Comparison of ENCODE assay signal across 26 cellular contexts in genomic region chr9:5430912-5431311, GRCh38. TPM values are rescaled to one million over a fixed set of nuclear protein-coding genes. Genes with fewer than 3 reads are reported as not detected.
A peak's percentile ranks its signal among the peaks of the same experiment; 100 is the strongest.
DNase-seq lines count a peak whose midpoint lies in the region; ATAC-seq and TF ChIP-seq lines count a peak whose summit lies in the region.
"Had no signal": no experiment of that assay in that cellular context is flagged by ENCODE, and none has a peak within 500 bp of the region (broad histone marks: within the 10 kb centered on the region; RNA-seq: fewer than 3 reads in every experiment).

No MANE protein-coding gene starts in this region.

- H3K79me2 ChIP-seq in OCI-LY7 (ENCODE audit: insufficient read depth, low read depth, low read length): no peaks in the 10 kb centered on the region
- H3K79me2 ChIP-seq: hepatocyte had no signal

- POLR2A ChIA-PET in OCI-LY7 (lab: Charles Lee): no interaction called here

- TF ChIP-seq EP300 in stomach (IDR thresholded peaks at IDR 0.05): no peak

- H3K27ac ChIP-seq in OCI-LY7 (ENCODE audit: low read depth, low read length, poor library complexity, severe bottlenecking) (no peak overlapping the region), layer of hippocampus (ENCODE audit: low read depth, low read length) (peak overlapping the region; percentile 88), stomach (no peak overlapping the region)
- H3K27ac ChIP-seq: BLaER1 treated with 17β-estradiol and CSF1 and Interleukin-3, amounts not matched to agents 10 nM and 100 nM; colonic mucosa; esophagus muscularis mucosa; gastroesophageal sphincter; hepatocyte; sigmoid colon; SJSA1; suprapubic skin had no signal

- no peaks in the 10 kb centered on the region for H3K9me2 ChIP-seq in OCI-LY7 (ENCODE audit: insufficient read depth, low read length)

- H4K20me1 ChIP-seq in OCI-LY7 (ENCODE audit: insufficient read depth, low read length): no peaks in the 10 kb centered on the region
- H4K20me1 ChIP-seq: BLaER1 treated with 17β-estradiol and CSF1 and Interleukin-3, amounts not matched to agents 10 nM and 100 nM had no signal

- no peak for TF ChIP-seq POLR2A in stomach (IDR thresholded peaks at IDR 0.05)

- H3K36me3 ChIP-seq in OCI-LY7 (ENCODE audit: insufficient read depth, low read length) (peaks cover 12% of the 10 kb centered on the region), stomach (peaks cover 0 to 63% (median 44%) of the 10 kb centered on the region in 4 donors)
- H3K36me3 ChIP-seq: colonic mucosa had no signal

- 52 to 64% (median 57%) methylated on average over 2 to 3 of the region's 3 CpGs for WGBS in stomach, 5 donors

- H3K9me3 ChIP-seq in OCI-LY7 (ENCODE audit: low read length): no peaks in the 10 kb centered on the region; the same call in 1 of the 2 replicates
- H3K9me3 ChIP-seq in stomach: peaks cover 0 to 8% (median 0%) of the 10 kb centered on the region in 4 donors
- H3K9me3 ChIP-seq: colonic mucosa, esophagus muscularis mucosa, gastroesophageal sphincter, sigmoid colon, SJSA1, suprapubic skin had no signal

- H3K4me3 ChIP-seq in OCI-LY7 (ENCODE audit: low read depth, low read length, poor library complexity, severe bottlenecking): no peak overlapping the region
- H3K4me3 ChIP-seq in cardiac fibroblast (replicated peaks in 1 of 2; ENCODE audit: low read depth in 2 of 2, low read length in 2 of 2): no peak overlapping the region
- no peak overlapping the region for H3K4me3 ChIP-seq in stomach
- H3K4me3 ChIP-seq: BLaER1 treated with 17β-estradiol and CSF1 and Interleukin-3, amounts not matched to agents 10 nM and 100 nM; colonic mucosa; esophagus muscularis mucosa; gastroesophageal sphincter; hepatocyte; sigmoid colon; SJSA1; suprapubic skin had no signal

- H3K27me3 ChIP-seq in layer of hippocampus (ENCODE audit: control insufficient read depth, insufficient read depth, low read length) (no peaks in the 10 kb centered on the region), stomach (no peaks in the 10 kb centered on the region)
- H3K27me3 ChIP-seq: BLaER1 treated with 17β-estradiol and CSF1 and Interleukin-3, amounts not matched to agents 10 nM and 100 nM; colonic mucosa; esophagus muscularis mucosa; gastroesophageal sphincter; hepatocyte; sigmoid colon; SJSA1; suprapubic skin had no signal

- TSS peak; percentile 39 for BruUV-seq in OCI-LY7 (replicated peaks; lab: Mats Ljungman, UMichigan)

- ATAC-seq in HG03097 (IDR thresholded peaks at IDR 0.05; ENCODE audit: low FRiP score, unreplicated experiment) (no peak), GM19452 (IDR thresholded peaks at IDR 0.05; ENCODE audit: unreplicated experiment) (no peak)
- ATAC-seq: effector memory CD8-positive, alpha-beta T cell; gastroesophageal sphincter; left cardiac atrium; stimulated activated memory B cell treated with anti-CD40 and anti-IgM and Interleukin-4, amounts not matched to agents 10 μg/mL and 1 μg/mL and 100 μg/mL, for 72 hours had no signal

- TF ChIP-seq CTCF in OCI-LY7 (conservative IDR thresholded peaks at IDR 0.05; ENCODE audit: low read length) (no peak), cardiac fibroblast (IDR thresholded peaks at IDR 0.05; ENCODE audit: low read depth, low read length) (peak; percentile 4), stomach (IDR thresholded peaks at IDR 0.05) (no peak)

- intact Hi-C loops in OCI-LY7 (cut with micrococcal nuclease; ENCODE audit: unreplicated experiment): no loop called here
- intact Hi-C loops in stomach (cut with DNase I; ENCODE audit: low total_unique reads): no loop called here

- H3K4me2 ChIP-seq in OCI-LY7 (ENCODE audit: low read length): no peak overlapping the region
- H3K4me2 ChIP-seq: BLaER1 treated with 17β-estradiol and CSF1 and Interleukin-3, amounts not matched to agents 10 nM and 100 nM; hepatocyte had no signal

- DNase-seq in EH (ENCODE audit: low read depth): peak; percentile 9
- DNase-seq in OCI-LY7 (ENCODE audit: low spot score): no peak
- no peak for DNase-seq in cardiac fibroblast (ENCODE audit: low read depth in 2 of 2)
- no peak for DNase-seq in stomach
- no peak for DNase-seq in NCI-H187 treated with DMSO at 0.1 percent for 48 hours (lab: John Stamatoyannopoulos, UW)
- DNase-seq: activated effector memory CD4-positive, alpha-beta T cell treated with anti-CD3 and anti-CD28 coated beads, Interleukin-2, amount 50 U/mL, for 16 hours; activated naive CD8-positive, alpha-beta T cell treated with anti-CD3 and anti-CD28 coated beads for 36 hours; colonic mucosa; COR-L47; effector memory CD8-positive, alpha-beta T cell; GF-D8; left cardiac atrium; NCI-H187; NCI-H526; sigmoid colon; stimulated activated CD4-positive, alpha-beta T cell treated with anti-CD3 and anti-CD28 coated beads, Interleukin-4, amount 100 ng/mL, for 24 hours had no signal

- no peak overlapping the region for H2AFZ ChIP-seq in OCI-LY7 (ENCODE audit: low read length)
- H2AFZ ChIP-seq: hepatocyte had no signal

- peaks cover under 1% of the 10 kb centered on the region for H3K4me1 ChIP-seq in OCI-LY7 (ENCODE audit: insufficient read depth, low read length, poor library complexity, severe bottlenecking)
- peaks cover 0 to 6% (median 2%) of the 10 kb centered on the region in 4 donors for H3K4me1 ChIP-seq in stomach
- H3K4me1 ChIP-seq: colonic mucosa, sigmoid colon, suprapubic skin had no signal

- CTCF ChIA-PET in OCI-LY7 (lab: Charles Lee; ENCODE audit: unreplicated experiment): no interaction called here

RNA-seq across cellular contexts. Expression of gene PLGRKT, which starts 6.8 kb away (rescaled TPM):
- total RNA-seq in OCI-LY7 (2014; rRNA removed; shearing (Covaris generic)): 7.9 and 10.4 TPM in 2 replicates
- 26.1 and 26.2 TPM in 2 replicates for total RNA-seq in OCI-LY7 (2022)
- 10 to 100 TPM in 2 of 5 donors, 1 to 10 TPM in 2, not detected in 1; 1.2 to 69.6 (median 10.6) TPM for total RNA-seq in stomach
- polyA plus RNA-seq in stomach: 10 to 100 TPM; 11.0 to 19.1 (median 15.7) TPM

RNA-seq across cellular contexts. Expression of gene CD274, which starts 19.4 kb away (rescaled TPM):
- 0.57 and 4.3 TPM in 2 replicates for total RNA-seq in OCI-LY7 (2014; rRNA removed; shearing (Covaris generic))
- 0.15 and 1.2 TPM in 2 replicates for total RNA-seq in OCI-LY7 (2022)
- total RNA-seq in stomach: 10 to 100 TPM in 1 of 5 donors, 1 to 10 TPM in 2, not detected in 2; 1.8 to 33.3 (median 9.3) TPM
- 1 to 10 TPM in 1 of 3 donors, under 1 TPM in 2; 0.46 to 1.1 (median 0.62) TPM for polyA plus RNA-seq in stomach
- polyA plus RNA-seq: hepatocyte had no signal
